18 cellular contexts compared by ENCODE assay signal in genomic region chr7:26458751-26459150, GRCh38.
DNase-seq lines count a peak whose midpoint lies in the region; ATAC-seq and TF ChIP-seq lines count a peak whose summit lies in the region.
"Had no signal": no experiment of that assay in that cellular context is flagged by ENCODE, and none has a peak within 500 bp of the region (broad histone marks: within the 10 kb centered on the region; RNA-seq: fewer than 3 reads in every experiment).

No MANE protein-coding gene starts in this region.

- CTCF ChIA-PET in PC-3 (lab: Charles Lee): no interaction called here

- no peak overlapping the region for H3K56ac ChIP-seq in mesendoderm (ENCODE audit: low read length)

- no peak overlapping the region for H3K23ac ChIP-seq in mesendoderm (ENCODE audit: low read length)

- no peak for TF ChIP-seq CTCF in PC-3 (conservative IDR thresholded peaks at IDR 0.05; ENCODE audit: low read depth, low read length)

- H3K27ac ChIP-seq in PC-3 (ENCODE audit: low read length) (no peak overlapping the region), mesendoderm (ENCODE audit: low read depth, low read length) (no peak overlapping the region)
- H3K27ac ChIP-seq: A549 had no signal

- H3K4me2 ChIP-seq in PC-3 (ENCODE audit: low read length): 0 out of 2 replicates have a peak overlapping the region, but pooled peaks have one; percentile 30
- H3K4me2 ChIP-seq in mesendoderm (ENCODE audit: low read length): no peak overlapping the region
- H3K4me2 ChIP-seq: A549, GM23338 had no signal

- POLR2A ChIA-PET in PC-3 (lab: Charles Lee; ENCODE audit: unreplicated experiment): no interaction called here

- no peak overlapping the region for H4K5ac ChIP-seq in mesendoderm (ENCODE audit: low read length)

- no peak overlapping the region for H2BK120ac ChIP-seq in mesendoderm (ENCODE audit: low read depth, low read length)

- H3K4me3 ChIP-seq in PC-3 (ENCODE audit: low read length): no peak overlapping the region
- H3K4me3 ChIP-seq in mesendoderm (ENCODE audit: low read length): no peak overlapping the region
- H3K4me3 ChIP-seq: A549, GM23338 had no signal

- H4K20me1 ChIP-seq in PC-3 (ENCODE audit: low read length): no peaks in the 10 kb centered on the region

- no TSS peak for BruUV-seq in PC-3 (replicated peaks; lab: Mats Ljungman, UMichigan)

- no peaks in the 10 kb centered on the region for H3K27me3 ChIP-seq in PC-3 (ENCODE audit: low read length)
- H3K27me3 ChIP-seq in mesendoderm (ENCODE audit: insufficient read depth, low read length, poor library complexity): no peaks in the 10 kb centered on the region

- no peak overlapping the region for H4K8ac ChIP-seq in mesendoderm (ENCODE audit: low read depth, low read length)

- DNase-seq in PC-3: no peak
- peak; percentile 61 for DNase-seq in dermis blood vessel endothelial cell
- peak; percentile 20 to 74 for DNase-seq in lung microvascular endothelial cell (ENCODE audit: low read depth in 2 of 2)
- no peak for DNase-seq in hepatic stellate cell (ENCODE audit: low spot score)
- DNase-seq in mesendoderm: no peak
- DNase-seq: 8988T; C1 segment of cervical spinal cord; Calu3; CD4-positive, alpha-beta memory T cell; COR-L47; DMS53; DMS79 treated with DMSO at 0.1 percent for 48 hours; GF-D8; H9 had no signal

- no peak overlapping the region for H2AFZ ChIP-seq in PC-3 (ENCODE audit: low read length)
- H2AFZ ChIP-seq: GM23338 had no signal

- H3K79me2 ChIP-seq in PC-3 (ENCODE audit: low read length) (no peaks in the 10 kb centered on the region), mesendoderm (ENCODE audit: control insufficient read depth, insufficient read depth, low read length) (no peaks in the 10 kb centered on the region)

- no peak overlapping the region for H2AK5ac ChIP-seq in mesendoderm (ENCODE audit: low read length)

- no peaks in the 10 kb centered on the region for H3F3A ChIP-seq in PC-3 (ENCODE audit: low read length, unreplicated experiment)

- no peak overlapping the region for H3K4ac ChIP-seq in mesendoderm (ENCODE audit: low read depth, low read length)

- no peaks in the 10 kb centered on the region for H3K9me3 ChIP-seq in PC-3 (ENCODE audit: low read length)
- H3K9me3 ChIP-seq: A549 had no signal

- H3K4me1 ChIP-seq in PC-3 (ENCODE audit: insufficient read depth, low read length): peaks cover 33% of the 10 kb centered on the region
- H3K4me1 ChIP-seq in mesendoderm (ENCODE audit: control insufficient read depth, low read depth, low read length): no peaks in the 10 kb centered on the region
- H3K4me1 ChIP-seq: A549 had no signal

- H3K18ac ChIP-seq in mesendoderm (ENCODE audit: low read length): no peak overlapping the region

- no peaks in the 10 kb centered on the region for H3K79me1 ChIP-seq in mesendoderm (ENCODE audit: low read length)

- no peak overlapping the region for H3K9ac ChIP-seq in PC-3 (ENCODE audit: low read length)
- H3K9ac ChIP-seq in mesendoderm (ENCODE audit: low read length): no peak overlapping the region

- WGBS in mesendoderm (ENCODE audit: extremely low coverage, insufficient coverage, low lambda C conversion rate): no CpG with 5 or more reads among the region's 3 CpGs

- H2BK5ac ChIP-seq in mesendoderm (ENCODE audit: low read length): no peak overlapping the region

- intact Hi-C loops in PC-3 (cut with micrococcal nuclease): no loop called here

- no peaks in the 10 kb centered on the region for H3K9me2 ChIP-seq in PC-3 (replicated peaks; ENCODE audit: low read length)

- no peak overlapping the region for H2BK15ac ChIP-seq in mesendoderm (replicated peaks; ENCODE audit: low read depth)

- ATAC-seq in PC-3 (no peak), HG02885 (IDR thresholded peaks at IDR 0.05; ENCODE audit: poor library complexity, unreplicated experiment) (no peak)
- ATAC-seq: A549, GM23338, HCT116 had no signal

- H3K36me3 ChIP-seq in PC-3 (ENCODE audit: low read depth, low read length) (no peaks in the 10 kb centered on the region), mesendoderm (ENCODE audit: control insufficient read depth, insufficient read depth, low read length) (no peaks in the 10 kb centered on the region)

Comparison
In these comparisons a context has a peak if more than half of its experiments do, and no peak if none do; other contexts are left out.
1. DNase-seq: peak in dermis blood vessel endothelial cell (single experiment) and lung microvascular endothelial cell (2 of 2); none in PC-3 (single experiment), hepatic stellate cell (single experiment) and mesendoderm (single experiment).